In genomic region chr20:36548006-36548315, GRCh38 we compare ENCODE assay signal across 15 cellular contexts. TPM values are rescaled to one million over a fixed set of nuclear protein-coding genes. Genes with fewer than 3 reads are reported as not detected.
DNase-seq lines count a peak whose midpoint lies in the region; ATAC-seq, FAIRE-seq and TF ChIP-seq lines count a peak whose summit lies in the region.
"Had no signal": no experiment of that assay in that cellular context is flagged by ENCODE, and none has a peak within 500 bp of the region (broad histone marks: within the 10 kb centered on the region; RNA-seq: fewer than 3 reads in every experiment).

No MANE protein-coding gene starts in this region.

- peak overlapping the region; percentile 77; the same call in 1 of the 2 replicates for H3K27ac Mint-ChIP-seq in WTC11
- H3K27ac Mint-ChIP-seq: nephron; stimulated activated effector memory CD8-positive, alpha-beta T cell treated with anti-CD3 and anti-CD28 coated beads, Interleukin-12 subunit alpha, Interleukin-12 subunit beta, amount 100 ng/mL, for 72 hours had no signal

- in situ Hi-C loops in transverse colon (cut with MboI; ENCODE audit: low pct_ligation_motif_present in 1 of 4, low pct_unique_long_range_greater_than_20kb in 1 of 4, low sequenced_read_pairs in 3 of 4): no loop called here

- no peaks in the 10 kb centered on the region for H3K9me3 Mint-ChIP-seq in WTC11
- H3K9me3 Mint-ChIP-seq: nephron; stimulated activated effector memory CD8-positive, alpha-beta T cell treated with anti-CD3 and anti-CD28 coated beads, Interleukin-12 subunit alpha, Interleukin-12 subunit beta, amount 100 ng/mL, for 72 hours had no signal

- no peak for DNase-seq in AG09319 (ENCODE audit: extremely low read depth, low read depth)
- peak; percentile 81 for DNase-seq in WTC11 (ENCODE audit: low spot score)
- no peak for DNase-seq in kidney epithelial cell (ENCODE audit: low read depth)
- no peak for DNase-seq in dedifferentiated amniotic fluid mesenchymal stem cell (ENCODE audit: extremely low spot score)
- no peak for DNase-seq in GM12892 (ENCODE audit: insufficient read length)
- DNase-seq in transverse colon: no peak
- DNase-seq: Calu3, esophagus squamous epithelium, kidney glomerular epithelial cell had no signal

- H3K27me3 ChIP-seq in kidney epithelial cell (ENCODE audit: control insufficient read depth, insufficient read depth, low read length): no peaks in the 10 kb centered on the region
- H3K27me3 ChIP-seq in transverse colon: no peaks in the 10 kb centered on the region
- H3K27me3 ChIP-seq: esophagus squamous epithelium had no signal

- WGBS in transverse colon (ENCODE audit: low coverage in 1 of 2), 2 donors: 90% methylated on average over 12 of the region's 12 CpGs; no CpG with 5 or more reads in 1 of the 2 donors

- no peak for FAIRE-seq in GM12892 (lab: Jason Lieb, UNC)
- FAIRE-seq: bronchial epithelial cell, GM12878 had no signal

- H3K4me1 Mint-ChIP-seq in WTC11: peaks cover 26% of the 10 kb centered on the region

- POLR2A ChIA-PET in WTC11 (lab: Charles Lee): no interaction called here

- no peak overlapping the region for H3K4me3 Mint-ChIP-seq in WTC11
- H3K4me3 Mint-ChIP-seq: nephron; stimulated activated effector memory CD8-positive, alpha-beta T cell treated with anti-CD3 and anti-CD28 coated beads, Interleukin-12 subunit alpha, Interleukin-12 subunit beta, amount 100 ng/mL, for 72 hours had no signal

- ATAC-seq in WTC11 (peak; percentile 79), GM18909 (IDR thresholded peaks at IDR 0.05; ENCODE audit: poor library complexity, unreplicated experiment) (no peak)
- ATAC-seq: GM12878; stimulated activated effector memory CD8-positive, alpha-beta T cell treated with anti-CD3 and anti-CD28 coated beads, Interleukin-12 subunit alpha, Interleukin-12 subunit beta, amount 100 ng/mL, for 72 hours had no signal

- intact Hi-C loops in transverse colon (cut with DNase I; ENCODE audit: low total_unique reads): no loop called here

- H3K27me3 Mint-ChIP-seq in WTC11 (ENCODE audit: low read depth): no peaks in the 10 kb centered on the region

- H3K27ac ChIP-seq in transverse colon: peak overlapping the region in 2 of 4 donors; percentile 68 to 99

- no peaks in the 10 kb centered on the region for H3K9me3 ChIP-seq in transverse colon
- H3K9me3 ChIP-seq: esophagus squamous epithelium had no signal

- no peak for TF ChIP-seq EP300 in transverse colon (IDR thresholded peaks at IDR 0.05; ENCODE audit: low read depth)

- no peaks in the 10 kb centered on the region for H3K36me3 Mint-ChIP-seq in WTC11
- H3K36me3 Mint-ChIP-seq: stimulated activated effector memory CD8-positive, alpha-beta T cell treated with anti-CD3 and anti-CD28 coated beads, Interleukin-12 subunit alpha, Interleukin-12 subunit beta, amount 100 ng/mL, for 72 hours had no signal

- TF ChIP-seq POLR2A in GM12892 (IDR thresholded peaks at IDR 0.05; ENCODE audit: low read depth, low read length) (no peak), transverse colon (IDR thresholded peaks at IDR 0.05) (no peak)

- H3K4me3 ChIP-seq in kidney epithelial cell (ENCODE audit: low read depth, low read length) (no peak overlapping the region), transverse colon (no peak overlapping the region)
- H3K4me3 ChIP-seq: esophagus squamous epithelium, GM12878 had no signal

- CTCF ChIA-PET in WTC11 (lab: Charles Lee): interaction anchor here (1.0 to 2.4 kb wide), 10 partner anchors 24 to 345 kb away, joined by 3 to 19 read pairs (median 3); partner anchors contain the start of genes DSN1 and RAB5IF

- TF ChIP-seq CTCF in AG09319 (IDR thresholded peaks at IDR 0.05; ENCODE audit: low read depth, low read length) (peak; percentile 11; the same call in 1 of the 2 replicates), GM12872 (IDR thresholded peaks at IDR 0.05; ENCODE audit: insufficient read depth, low read depth, low read length) (0 out of 3 replicates have a peak, but pooled peaks have one; percentile 6), WTC11 (IDR thresholded peaks at IDR 0.05) (no peak), kidney epithelial cell (IDR thresholded peaks at IDR 0.05; ENCODE audit: insufficient read depth, low read length, poor library complexity, severe bottlenecking) (peak; percentile 29), transverse colon (IDR thresholded peaks at IDR 0.05) (no peak)

- H3K36me3 ChIP-seq in kidney epithelial cell (ENCODE audit: control insufficient read depth, insufficient read depth, low read length) (no peaks in the 10 kb centered on the region), transverse colon (no peaks in the 10 kb centered on the region)

- H3K4me1 ChIP-seq in transverse colon: peaks cover 0 to 17% (median 8%) of the 10 kb centered on the region in 4 donors

TF ChIP-seq in WTC11, 78 proteins besides CTCF, POLR2A, EP300 and RAD21:
- TF ChIP-seq ZNF121 (CRISPR knock-in tag; IDR thresholded peaks at IDR 0.05) (peak; percentile 99), ELF4 (CRISPR knock-in tag; IDR thresholded peaks at IDR 0.05; ENCODE audit: low read depth) (no peak)

RNA-seq across cellular contexts. Expression of gene MYL9, which starts 6.6 kb away (rescaled TPM):
- total RNA-seq in WTC11 (2021) (52.5 to 57.7 TPM (median 54.7 TPM) in 3 replicates), kidney epithelial cell (58.5 and 83.2 TPM in 2 replicates), transverse colon (100 to 1,000 TPM; 156 to 974 (median 332) TPM)
- polyA plus RNA-seq in GM12892 (2012; ENCODE audit: missing spikeins): 14.5 TPM

RNA-seq across cellular contexts. Expression of gene TGIF2, which starts 25.4 kb away (rescaled TPM):
- total RNA-seq in WTC11 (2021) (71.1 to 88.9 TPM (median 80.3 TPM) in 3 replicates), kidney epithelial cell (21.2 and 22.0 TPM in 2 replicates), transverse colon (100 to 1,000 TPM in 1 of 4 donors, 1 to 10 TPM in 2, under 1 TPM in 1; 0.75 to 130 (median 3.9) TPM)
- 24.2 TPM for polyA plus RNA-seq in GM12892 (2012; ENCODE audit: missing spikeins)

RNA-seq across cellular contexts. Expression of gene RAB5IF, which starts 57.6 kb away (rescaled TPM):
- 83.2 to 89.4 TPM (median 88.4 TPM) in 3 replicates for total RNA-seq in WTC11 (2021)
- total RNA-seq in kidney epithelial cell: 123 and 162 TPM in 2 replicates
- polyA plus RNA-seq in GM12892 (2012; ENCODE audit: missing spikeins): 71.4 TPM
- total RNA-seq in transverse colon: 100 to 1,000 TPM in 2 of 4 donors, 10 to 100 TPM in 2; 42.2 to 136 (median 102) TPM

Comparison
In these comparisons a context has a peak if more than half of its experiments do, and no peak if none do; other contexts are left out.
1. CTCF ChIP-seq: peak in AG09319 (single experiment), GM12872 (single experiment) and kidney epithelial cell (single experiment); none in WTC11 (single experiment) and transverse colon (0 of 5).